ENCODE assay signal across 14 cellular contexts in genomic region chr5:54547711-54548250, GRCh38. TPM values are rescaled to one million over a fixed set of nuclear protein-coding genes. Genes with fewer than 3 reads are reported as not detected.
DNase-seq lines count a peak whose midpoint lies in the region; ATAC-seq and TF ChIP-seq lines count a peak whose summit lies in the region.
"Had no signal": no experiment of that assay in that cellular context is flagged by ENCODE, and none has a peak within 500 bp of the region (broad histone marks: within the 10 kb centered on the region; RNA-seq: fewer than 3 reads in every experiment).

No MANE protein-coding gene starts in this region.

- no peak overlapping the region for H3K27ac Mint-ChIP-seq in activated T-helper 1 cell treated with anti-CD3 and anti-CD28 coated beads, Interleukin-12 subunit alpha, Interleukin-12 subunit beta, Interleukin-2, Interleukin-4 antibody, amounts not matched to agents 30 ng/mL and 10 ng/mL and 1 ng/mL, durations not matched to agents 14 hours and 24 hours and 36 hours
- no peak overlapping the region for H3K27ac Mint-ChIP-seq in stimulated activated effector memory CD8-positive, alpha-beta T cell treated with anti-CD3 and anti-CD28 coated beads, Interleukin-12 subunit alpha, Interleukin-12 subunit beta, amount 100 ng/mL, for 72 hours
- H3K27ac Mint-ChIP-seq: activated CD4-positive, alpha-beta T cell treated with anti-CD3 and anti-CD28 coated beads for 36 hours; activated naive CD4-positive, alpha-beta T cell treated with anti-CD3 and anti-CD28 coated beads, Interleukin-2, amount 50 U/mL, for 24 hours; B cell; memory B cell had no signal

- no peaks in the 10 kb centered on the region for H3K9me3 Mint-ChIP-seq in activated T-helper 1 cell treated with anti-CD3 and anti-CD28 coated beads, Interleukin-12 subunit alpha, Interleukin-12 subunit beta, Interleukin-2, Interleukin-4 antibody, amounts not matched to agents 30 ng/mL and 10 ng/mL and 1 ng/mL, durations not matched to agents 14 hours and 24 hours and 36 hours
- H3K9me3 Mint-ChIP-seq in stimulated activated effector memory CD8-positive, alpha-beta T cell treated with anti-CD3 and anti-CD28 coated beads, Interleukin-12 subunit alpha, Interleukin-12 subunit beta, amount 100 ng/mL, for 72 hours, result no peaks in the 10 kb centered on the region
- H3K9me3 Mint-ChIP-seq: activated naive CD4-positive, alpha-beta T cell treated with anti-CD3 and anti-CD28 coated beads, Interleukin-2, amount 50 U/mL, for 24 hours; memory B cell had no signal

- no peak for TF ChIP-seq CTCF in colonic mucosa (IDR thresholded peaks at IDR 0.05)
- no peak for TF ChIP-seq CTCF in right lobe of liver (IDR thresholded peaks at IDR 0.05)

- H3K4me1 Mint-ChIP-seq in activated T-helper 1 cell treated with anti-CD3 and anti-CD28 coated beads, Interleukin-12 subunit alpha, Interleukin-12 subunit beta, Interleukin-2, Interleukin-4 antibody, amounts not matched to agents 30 ng/mL and 10 ng/mL and 1 ng/mL, durations not matched to agents 14 hours and 24 hours and 36 hours (ENCODE audit: low read depth), result no peaks in the 10 kb centered on the region
- peaks cover 12% of the 10 kb centered on the region for H3K4me1 Mint-ChIP-seq in stimulated activated effector memory CD8-positive, alpha-beta T cell treated with anti-CD3 and anti-CD28 coated beads, Interleukin-12 subunit alpha, Interleukin-12 subunit beta, amount 100 ng/mL, for 72 hours
- H3K4me1 Mint-ChIP-seq: activated CD4-positive, alpha-beta T cell treated with anti-CD3 and anti-CD28 coated beads for 36 hours had no signal

- H3K36me3 ChIP-seq in colonic mucosa (no peaks in the 10 kb centered on the region), right lobe of liver (no peaks in the 10 kb centered on the region)

- intact Hi-C loops in colonic mucosa (cut with DNase I) (no loop called here), right lobe of liver (cut with DNase I) (no loop called here)
- intact Hi-C loops in activated T-helper 1 cell treated with anti-CD3 and anti-CD28 coated beads, Interleukin-12 subunit alpha, Interleukin-12 subunit beta, Interleukin-2, Interleukin-4 antibody, amounts not matched to agents 30 ng/mL and 10 ng/mL and 1 ng/mL, durations not matched to agents 14 hours and 24 hours and 36 hours (cut with micrococcal nuclease), result no loop called here

- no peaks in the 10 kb centered on the region for H3K27me3 ChIP-seq in colonic mucosa
- no peaks in the 10 kb centered on the region for H3K27me3 ChIP-seq in right lobe of liver

- no peak for TF ChIP-seq POLR2A in right lobe of liver (IDR thresholded peaks at IDR 0.05)

- H3K4me3 Mint-ChIP-seq in activated T-helper 1 cell treated with anti-CD3 and anti-CD28 coated beads, Interleukin-12 subunit alpha, Interleukin-12 subunit beta, Interleukin-2, Interleukin-4 antibody, amounts not matched to agents 30 ng/mL and 10 ng/mL and 1 ng/mL, durations not matched to agents 14 hours and 24 hours and 36 hours, result no peak overlapping the region
- H3K4me3 Mint-ChIP-seq in stimulated activated effector memory CD8-positive, alpha-beta T cell treated with anti-CD3 and anti-CD28 coated beads, Interleukin-12 subunit alpha, Interleukin-12 subunit beta, amount 100 ng/mL, for 72 hours, result no peak overlapping the region
- H3K4me3 Mint-ChIP-seq: activated CD4-positive, alpha-beta T cell treated with anti-CD3 and anti-CD28 coated beads for 36 hours; activated naive CD4-positive, alpha-beta T cell treated with anti-CD3 and anti-CD28 coated beads, Interleukin-2, amount 50 U/mL, for 24 hours; B cell; memory B cell had no signal

- H3K4me3 ChIP-seq in colonic mucosa, result no peak overlapping the region
- H3K4me3 ChIP-seq in right lobe of liver, result no peak overlapping the region

- H3K9ac ChIP-seq in colonic mucosa (ENCODE audit: low read depth in 2 of 2, low read length in 2 of 2), result no peak overlapping the region

- H3K36me3 Mint-ChIP-seq in activated T-helper 1 cell treated with anti-CD3 and anti-CD28 coated beads, Interleukin-12 subunit alpha, Interleukin-12 subunit beta, Interleukin-2, Interleukin-4 antibody, amounts not matched to agents 30 ng/mL and 10 ng/mL and 1 ng/mL, durations not matched to agents 14 hours and 24 hours and 36 hours (ENCODE audit: low read depth), result peaks cover 41% of the 10 kb centered on the region
- H3K36me3 Mint-ChIP-seq in stimulated activated effector memory CD8-positive, alpha-beta T cell treated with anti-CD3 and anti-CD28 coated beads, Interleukin-12 subunit alpha, Interleukin-12 subunit beta, amount 100 ng/mL, for 72 hours, result peaks cover 22% of the 10 kb centered on the region

- no CpG with 5 or more reads among the region's 1 CpG for WGBS in right lobe of liver (ENCODE audit: insufficient coverage, low coverage, low lambda C conversion rate, missing lambda C conversion rate)

- H3K9me3 ChIP-seq in colonic mucosa, result no peaks in the 10 kb centered on the region
- no peaks in the 10 kb centered on the region for H3K9me3 ChIP-seq in right lobe of liver

- H3K4me1 ChIP-seq in colonic mucosa, result peaks cover 6% of the 10 kb centered on the region
- peaks cover 0 to 31% (median 3%) of the 10 kb centered on the region in 4 donors for H3K4me1 ChIP-seq in right lobe of liver

- H3K27ac ChIP-seq in colonic mucosa (no peak overlapping the region), right lobe of liver (peak overlapping the region in 1 of 3 donors; percentile 47)

- peak; percentile 88 to 95 (median 94) for ATAC-seq in right lobe of liver
- no peak for ATAC-seq in GM21515 (IDR thresholded peaks at IDR 0.05; ENCODE audit: unreplicated experiment)
- ATAC-seq in stimulated activated effector memory CD8-positive, alpha-beta T cell treated with anti-CD3 and anti-CD28 coated beads, Interleukin-12 subunit alpha, Interleukin-12 subunit beta, amount 100 ng/mL, for 72 hours, result no peak
- ATAC-seq: activated CD4-positive, alpha-beta T cell treated with anti-CD3 and anti-CD28 coated beads for 36 hours had no signal

- H3K27me3 Mint-ChIP-seq in activated T-helper 1 cell treated with anti-CD3 and anti-CD28 coated beads, Interleukin-12 subunit alpha, Interleukin-12 subunit beta, Interleukin-2, Interleukin-4 antibody, amounts not matched to agents 30 ng/mL and 10 ng/mL and 1 ng/mL, durations not matched to agents 14 hours and 24 hours and 36 hours (ENCODE audit: insufficient read depth), result no peaks in the 10 kb centered on the region
- H3K27me3 Mint-ChIP-seq: activated CD4-positive, alpha-beta T cell treated with anti-CD3 and anti-CD28 coated beads for 36 hours; activated naive CD4-positive, alpha-beta T cell treated with anti-CD3 and anti-CD28 coated beads, Interleukin-2, amount 50 U/mL, for 24 hours; B cell; memory B cell had no signal

- peak; percentile 38 for DNase-seq in A172 (ENCODE audit: low spot score)
- peak; percentile 23 for DNase-seq in HS-5 (ENCODE audit: low read depth)
- DNase-seq in colonic mucosa, result peak; percentile 55
- peak; percentile 51 to 91 (median 66) for DNase-seq in right lobe of liver
- no peak for DNase-seq in hippocampal formation (lab: John Stamatoyannopoulos, UW)
- no peak for DNase-seq in activated T-helper 1 cell treated with anti-CD3 and anti-CD28 coated beads, Interleukin-12 subunit alpha, Interleukin-12 subunit beta, Interleukin-2, Interleukin-4 antibody, amounts not matched to agents 30 ng/mL and 10 ng/mL and 1 ng/mL, durations not matched to agents 14 hours and 24 hours and 36 hours (ENCODE audit: low spot score)
- no peak for DNase-seq in stimulated activated effector memory CD8-positive, alpha-beta T cell treated with anti-CD3 and anti-CD28 coated beads, Interleukin-12 subunit alpha, Interleukin-12 subunit beta, amount 100 ng/mL, for 72 hours (ENCODE audit: low spot score in 2 of 2)
- DNase-seq: activated CD4-positive, alpha-beta T cell treated with anti-CD3 and anti-CD28 coated beads for 36 hours; NCI-H146; stimulated activated naive CD4-positive, alpha-beta T cell treated with Interleukin-2 at 50 U/mL for 16 hours had no signal

RNA-seq across cellular contexts. Expression of gene SNX18, which starts 30.2 kb away (rescaled TPM):
- total RNA-seq in A172 (2014; rRNA removed; shearing (Covaris generic)), result 12.4 and 14.7 TPM in 2 replicates
- 10 to 100 TPM; 13.4 to 14.4 TPM for total RNA-seq in colonic mucosa
- 10 to 100 TPM; 14.1 to 35.3 (median 19.4) TPM for total RNA-seq in right lobe of liver
- 25.4 and 27.9 TPM in 2 replicates for total RNA-seq in activated T-helper 1 cell treated with anti-CD3 and anti-CD28 coated beads, Interleukin-12 subunit alpha, Interleukin-12 subunit beta, Interleukin-2, Interleukin-4 antibody, amounts not matched to agents 30 ng/mL and 10 ng/mL and 1 ng/mL, durations not matched to agents 14 hours and 24 hours and 36 hours

Comparison
In these comparisons a context has a peak if more than half of its experiments do, and no peak if none do; other contexts are left out.
1. DNase-seq: peak in A172 (single experiment), HS-5 (single experiment), colonic mucosa (single experiment) and right lobe of liver (3 of 3); none in hippocampal formation (0 of 2), activated T-helper 1 cell treated with anti-CD3 and anti-CD28 coated beads, Interleukin-12 subunit alpha, Interleukin-12 subunit beta, Interleukin-2, Interleukin-4 antibody, amounts not matched to agents 30 ng/mL and 10 ng/mL and 1 ng/mL, durations not matched to agents 14 hours and 24 hours and 36 hours (single experiment) and stimulated activated effector memory CD8-positive, alpha-beta T cell treated with anti-CD3 and anti-CD28 coated beads, Interleukin-12 subunit alpha, Interleukin-12 subunit beta, amount 100 ng/mL, for 72 hours (0 of 2).
2. ATAC-seq: peak in right lobe of liver (4 of 4); none in GM21515 (single experiment) and stimulated activated effector memory CD8-positive, alpha-beta T cell treated with anti-CD3 and anti-CD28 coated beads, Interleukin-12 subunit alpha, Interleukin-12 subunit beta, amount 100 ng/mL, for 72 hours (single experiment).